ENCODE assay signal across 8 cellular contexts in genomic region chr10:119208553-119208940, GRCh38. TPM values are rescaled to one million over a fixed set of nuclear protein-coding genes. Genes with fewer than 3 reads are reported as not detected.
DNase-seq lines count a peak whose midpoint lies in the region; ATAC-seq and TF ChIP-seq lines count a peak whose summit lies in the region.

No MANE protein-coding gene starts in this region.

- H3K14ac ChIP-seq in H9 (ENCODE audit: insufficient read depth, low read length): no peak overlapping the region

- no peak overlapping the region for H2BK5ac ChIP-seq in H9 (ENCODE audit: insufficient read length, low read length)

- no peak overlapping the region for H3K56ac ChIP-seq in H9 (ENCODE audit: insufficient read length, low read depth, low read length)

- H3K9ac ChIP-seq in H9 (ENCODE audit: extremely low read depth, insufficient read length, low read length): no peak overlapping the region

- H4K20me1 ChIP-seq in H9 (ENCODE audit: control insufficient read depth, insufficient read depth, insufficient read length): no peaks in the 10 kb centered on the region

- H3T11ph ChIP-seq in H9 (ENCODE audit: low read length): no peak overlapping the region

- no peaks in the 10 kb centered on the region for H3K79me2 ChIP-seq in H9 (ENCODE audit: insufficient read depth, low read length)

- peaks cover 12% of the 10 kb centered on the region; the same call in 1 of the 2 replicates for H3K27me3 ChIP-seq in H9 (ENCODE audit: insufficient read depth, low read length)
- no peaks in the 10 kb centered on the region for H3K27me3 ChIP-seq in WERI-Rb-1 (ENCODE audit: insufficient read depth, low read depth, severe bottlenecking)

- no peak overlapping the region for H2AK5ac ChIP-seq in H9 (ENCODE audit: insufficient read length, low read length)

- H2BK15ac ChIP-seq in H9 (ENCODE audit: low read depth, low read length): no peak overlapping the region

- H3K27ac ChIP-seq in H9 (ENCODE audit: insufficient read length, low read depth, low read length) (no peak overlapping the region), WERI-Rb-1 (peak overlapping the region; percentile 77), skin epidermis (peak overlapping the region in 18 of 21 experiments; percentile 65 to 99 (median 92))

- peaks cover 38 to 39% of the 10 kb centered on the region in 2 experiments for H3K4me1 Mint-ChIP-seq in H9

- H3K18ac ChIP-seq in H9 (ENCODE audit: insufficient read length, low read depth, low read length): no peak overlapping the region

- no peak overlapping the region for H2BK12ac ChIP-seq in H9 (ENCODE audit: insufficient read length, low read depth, low read length)

- no peak overlapping the region for H4K5ac ChIP-seq in H9 (ENCODE audit: insufficient read length, low read depth, low read length)

- no peak overlapping the region for H3K23ac ChIP-seq in H9 (ENCODE audit: insufficient read length, low read depth, low read length)

- TF ChIP-seq CTCF in H9 (conservative IDR thresholded peaks at IDR 0.05) (no peak), WERI-Rb-1 (IDR thresholded peaks at IDR 0.05; ENCODE audit: low read depth, low read length) (no peak), foreskin fibroblast (IDR thresholded peaks at IDR 0.05; ENCODE audit: low read depth, low read length) (no peak)

- no peak overlapping the region for H4K91ac ChIP-seq in H9 (ENCODE audit: insufficient read length, low read depth, low read length)

- WGBS in H9 (ENCODE audit: extremely low coverage, insufficient read length, low lambda C conversion rate): no CpG with 5 or more reads among the region's 3 CpGs

- H3K4me2 ChIP-seq in H9 (ENCODE audit: insufficient read depth, insufficient read length, low read length): peak overlapping the region; percentile 68

- no peaks in the 10 kb centered on the region; a peak in 2 of 5 replicates for H3K9me3 Mint-ChIP-seq in H9

- H4K8ac ChIP-seq in H9 (replicated peaks; ENCODE audit: insufficient read length, low read depth, low read length): no peak overlapping the region

- H3K79me1 ChIP-seq in H9 (ENCODE audit: insufficient read depth, low read depth, low read length, poor library complexity, severe bottlenecking): no peaks in the 10 kb centered on the region

- H3K4me3 Mint-ChIP-seq in H9: peak overlapping the region; percentile 65 to 87

- H3K23me2 ChIP-seq in H9 (ENCODE audit: insufficient read length, low read depth, low read length, poor library complexity, severe bottlenecking): peaks cover 6% of the 10 kb centered on the region

- peak overlapping the region; percentile 54 for H3K4me3 ChIP-seq in WERI-Rb-1 (ENCODE audit: low read depth, low read length)
- H3K4me3 ChIP-seq in foreskin fibroblast (ENCODE audit: low read depth in 1 of 2, low read length in 2 of 2): peak overlapping the region; percentile 73 to 80
- peak overlapping the region; percentile 57 to 95 (median 74) for H3K4me3 ChIP-seq in skin epidermis

- no peak overlapping the region for H2AFZ ChIP-seq in H9 (ENCODE audit: low read length)

- H3K9me3 ChIP-seq in H9 (ENCODE audit: control insufficient read depth, low read depth, low read length): no peaks in the 10 kb centered on the region
- H3K9me3 ChIP-seq in WERI-Rb-1 (ENCODE audit: severe bottlenecking): no peaks in the 10 kb centered on the region

- H2BK20ac ChIP-seq in H9 (ENCODE audit: low read depth, low read length, poor library complexity, severe bottlenecking): no peak overlapping the region

- ATAC-seq in HG03095 (IDR thresholded peaks at IDR 0.05; ENCODE audit: unreplicated experiment): no peak
- ATAC-seq in HG02588 (IDR thresholded peaks at IDR 0.05; ENCODE audit: unreplicated experiment): no peak

- H3K4ac ChIP-seq in H9 (ENCODE audit: low read depth, low read length): no peak overlapping the region

- no peaks in the 10 kb centered on the region for H3K4me1 ChIP-seq in H9 (ENCODE audit: insufficient read depth, low read length)

- no peaks in the 10 kb centered on the region; the same call in 1 of the 2 replicates for H3K36me3 ChIP-seq in WERI-Rb-1

- H3K27ac Mint-ChIP-seq in H9: no peak overlapping the region

- peaks cover 24% of the 10 kb centered on the region for H3K27me3 Mint-ChIP-seq in H9 (ENCODE audit: low read depth)

- H3K36me3 Mint-ChIP-seq in H9 (ENCODE audit: insufficient read depth in 1 of 3, low read depth in 3 of 3): no peaks in the 10 kb centered on the region; a peak in 1 of 7 replicates

- no peak overlapping the region for H2BK120ac ChIP-seq in H9 (ENCODE audit: low read depth, low read length, poor library complexity, severe bottlenecking)

- DNase-seq in H9 (no peak), WERI-Rb-1 (no peak), foreskin fibroblast (peak in 1 of 2 donors; percentile 58), UCSD-AML1 (lab: John Stamatoyannopoulos, UW; ENCODE audit: unreplicated experiment) (no peak), NCI-H2029 (lab: John Stamatoyannopoulos, UW) (no peak)

RNA-seq across cellular contexts. Expression of gene GRK5, which starts 1.2 kb away (rescaled TPM):
- 1.1 and 1.2 TPM in 2 replicates for total RNA-seq in H9 (2021)

RNA-seq across cellular contexts. Expression of gene PRDX3, which starts 29.9 kb away (rescaled TPM):
- 181 TPM in 2 replicates for total RNA-seq in H9 (2021)

RNA-seq across cellular contexts. Expression of gene SFXN4, which starts 43.0 kb away (rescaled TPM):
- 21.9 and 24.9 TPM in 2 replicates for total RNA-seq in H9 (2021)
